Comparison of ENCODE assay signal across 1 cellular context in genomic region chr15:63736287-63736686, GRCh38.
TF ChIP-seq lines count a peak whose summit lies in the region.

No MANE protein-coding gene starts in this region.

TF ChIP-seq in K562, 482 proteins besides CTCF, POLR2A, EP300 and RAD21:
- TF ChIP-seq PKNOX1 (IDR thresholded peaks at IDR 0.05) (peak; percentile 83), ZNF830 (CRISPR knock-in tag; IDR thresholded peaks at IDR 0.05) (no peak), ZNF609 (CRISPR knock-in tag; IDR thresholded peaks at IDR 0.05; ENCODE audit: borderline replicate concordance) (no peak), PBX2 (CRISPR knock-in tag; IDR thresholded peaks at IDR 0.05; ENCODE audit: low read depth) (no peak), PBX2 (tag; conservative IDR thresholded peaks at IDR 0.05; ENCODE audit: low read depth) (peak; percentile 75), MEIS2 (IDR thresholded peaks at IDR 0.05; ENCODE audit: partially characterized antibody) (peak; percentile 82)
- TF ChIP-seq, protein P1, sequence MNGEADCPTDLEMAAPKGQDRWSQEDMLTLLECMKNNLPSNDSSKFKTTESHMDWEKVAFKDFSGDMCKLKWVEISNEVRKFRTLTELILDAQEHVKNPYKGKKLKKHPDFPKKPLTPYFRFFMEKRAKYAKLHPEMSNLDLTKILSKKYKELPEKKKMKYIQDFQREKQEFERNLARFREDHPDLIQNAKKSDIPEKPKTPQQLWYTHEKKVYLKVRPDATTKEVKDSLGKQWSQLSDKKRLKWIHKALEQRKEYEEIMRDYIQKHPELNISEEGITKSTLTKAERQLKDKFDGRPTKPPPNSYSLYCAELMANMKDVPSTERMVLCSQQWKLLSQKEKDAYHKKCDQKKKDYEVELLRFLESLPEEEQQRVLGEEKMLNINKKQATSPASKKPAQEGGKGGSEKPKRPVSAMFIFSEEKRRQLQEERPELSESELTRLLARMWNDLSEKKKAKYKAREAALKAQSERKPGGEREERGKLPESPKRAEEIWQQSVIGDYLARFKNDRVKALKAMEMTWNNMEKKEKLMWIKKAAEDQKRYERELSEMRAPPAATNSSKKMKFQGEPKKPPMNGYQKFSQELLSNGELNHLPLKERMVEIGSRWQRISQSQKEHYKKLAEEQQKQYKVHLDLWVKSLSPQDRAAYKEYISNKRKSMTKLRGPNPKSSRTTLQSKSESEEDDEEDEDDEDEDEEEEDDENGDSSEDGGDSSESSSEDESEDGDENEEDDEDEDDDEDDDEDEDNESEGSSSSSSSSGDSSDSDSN (IDR thresholded peaks at IDR 0.05; ENCODE audit: borderline replicate concordance in 1 of 2, low read depth in 2 of 2, low read length in 2 of 2): no peak
